ENCODE assay signal across 30 cellular contexts in the genomic region with DNA sequence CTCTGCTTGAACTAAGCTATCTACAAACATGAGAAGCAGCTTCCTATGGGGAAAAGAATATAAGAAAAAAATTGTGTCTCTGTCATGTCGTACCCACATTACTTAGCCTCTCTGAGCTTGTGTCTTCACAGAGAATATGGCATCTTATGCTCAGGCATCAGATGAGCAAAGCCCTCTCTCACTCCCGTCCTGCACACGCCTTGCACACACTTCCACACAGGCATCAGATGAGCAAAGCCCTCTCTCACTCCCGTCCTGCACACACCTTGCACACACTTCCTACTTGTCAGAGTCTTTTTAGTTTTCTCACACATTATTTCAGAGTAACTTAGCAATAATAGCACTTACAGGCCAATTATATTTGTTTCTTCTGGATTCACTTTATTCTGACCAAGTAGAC.
"Had no signal": no experiment of that assay in that cellular context is flagged by ENCODE, and none has a peak within 500 bp of the region (broad histone marks: within the 10 kb centered on the region; RNA-seq: fewer than 3 reads in every experiment).

No MANE protein-coding gene starts in this region.

- DNase-seq: heart right ventricle; islet precursor cell; left ventricle myocardium inferior; midbrain; mucosa of descending colon; naive thymus-derived CD4-positive, alpha-beta T cell; nephron progenitor cell; occipital lobe; retina; right cardiac atrium; stimulated activated CD4-positive, alpha-beta T cell treated with anti-CD3 and anti-CD28 coated beads, Interleukin-12 subunit alpha, Interleukin-12 subunit beta, amount 100 ng/mL, for 4 hours; stimulated activated CD4-positive, alpha-beta T cell treated with anti-CD3 and anti-CD28 coated beads, Interleukin-15, amount 100 ng/mL, for 24 hours; stimulated activated CD4-positive, alpha-beta T cell treated with anti-CD3 and anti-CD28 coated beads, Interleukin-2, amount 100 ng/mL, for 24 hours; stimulated activated CD4-positive, alpha-beta T cell treated with anti-CD3 and anti-CD28 coated beads, Interleukin-4, amount 100 ng/mL, for 1 hour; stimulated activated naive CD4-positive, alpha-beta T cell; tibial artery; trophoblast cell had no signal

- H3K27ac Mint-ChIP-seq: nephron progenitor cell; neural progenitor cell; progenitor cell of endocrine pancreas; stimulated activated naive CD8-positive, alpha-beta T cell treated with anti-CD3 and anti-CD28 coated beads, Interleukin-15, Interleukin-2, amounts not matched to agents 100 ng/mL and 50 ng/mL, for 24 hours had no signal

- H3K4me3 ChIP-seq: heart right ventricle, hepatocyte, left ventricle myocardium inferior, lung, mucosa of descending colon, neural progenitor cell, skin epidermis, suprapubic skin, thoracic aorta, tibial artery, upper lobe of right lung had no signal

- H3K9me3 ChIP-seq: mucosa of descending colon, suprapubic skin, thoracic aorta, tibial artery, upper lobe of right lung had no signal

- H3K27ac ChIP-seq: heart right ventricle, hepatocyte, left ventricle myocardium inferior, neural progenitor cell, neutrophil, parathyroid adenoma, skin epidermis, suprapubic skin, thoracic aorta, tibial artery, upper lobe of right lung had no signal

- H3K27me3 ChIP-seq: neural progenitor cell had no signal

- H3K36me3 Mint-ChIP-seq: neural progenitor cell had no signal

- H3K36me3 ChIP-seq: heart right ventricle, left ventricle myocardium inferior, neural progenitor cell, neutrophil, suprapubic skin, thoracic aorta, tibial artery, upper lobe of right lung had no signal

- FAIRE-seq: urothelium cell line had no signal

- H3K4me3 Mint-ChIP-seq: naive thymus-derived CD4-positive, alpha-beta T cell; nephron progenitor cell; neural progenitor cell; stimulated activated naive CD8-positive, alpha-beta T cell treated with anti-CD3 and anti-CD28 coated beads, Interleukin-15, Interleukin-2, amounts not matched to agents 100 ng/mL and 50 ng/mL, for 24 hours had no signal

- H3K4me1 ChIP-seq: left ventricle myocardium inferior, parathyroid adenoma, tibial artery, upper lobe of right lung had no signal

- ATAC-seq: heart right ventricle; mucosa of descending colon; naive thymus-derived CD4-positive, alpha-beta T cell; right cardiac atrium; sciatic nerve; upper lobe of right lung had no signal
